ENCODE assay signal across 12 cellular contexts in genomic region chr19:55210120-55210493, GRCh38. TPM values are rescaled to one million over a fixed set of nuclear protein-coding genes. Genes with fewer than 3 reads are reported as not detected.
A peak's percentile ranks its signal among the peaks of the same experiment; 100 is the strongest.
DNase-seq lines count a peak whose midpoint lies in the region; ATAC-seq and TF ChIP-seq lines count a peak whose summit lies in the region.
"Had no signal": no experiment of that assay in that cellular context is flagged by ENCODE, and none has a peak within 500 bp of the region (broad histone marks: within the 10 kb centered on the region; RNA-seq: fewer than 3 reads in every experiment).

No MANE protein-coding gene starts in this region.

- DNase-seq in A172 (ENCODE audit: low spot score) (peak; percentile 100), HCT116 (ENCODE audit: low read depth, low spot score) (peak; percentile 88), SW480 (ENCODE audit: low spot score) (peak; percentile 81), hepatic stellate cell (ENCODE audit: low spot score) (peak; percentile 81), head of caudate nucleus (no peak), SJCRH30 (no peak)
- DNase-seq: DND-41, GOT3, immature natural killer cell, NCI-H187 treated with DMSO at 0.1 percent for 48 hours had no signal

- H3K79me2 ChIP-seq in HCT116 (ENCODE audit: insufficient read depth, low read length), result no peaks in the 10 kb centered on the region

- H4K20me1 ChIP-seq in HCT116 (ENCODE audit: insufficient read depth), result no peaks in the 10 kb centered on the region

- ATAC-seq in HCT116 (peak; percentile 46), HG03045 (IDR thresholded peaks at IDR 0.05; ENCODE audit: unreplicated experiment) (no peak), HG02885 (IDR thresholded peaks at IDR 0.05; ENCODE audit: poor library complexity, unreplicated experiment) (no peak)

- peak overlapping the region; percentile 62 for H3K4me2 ChIP-seq in HCT116 (ENCODE audit: low read length)

- POLR2A ChIA-PET in HCT116 (lab: Charles Lee), result interaction anchor here (0.7 to 2.3 kb wide), 7 partner anchors 21 to 129 kb away, joined by 3 to 7 read pairs (median 5); partner anchors contain the start of genes KMT5C, PPP6R1 and SYT5

- TF ChIP-seq CTCF in HCT116 (IDR thresholded peaks at IDR 0.05 in 2 of 3, conservative IDR thresholded peaks at IDR 0.05 in 1 of 3; ENCODE audit: borderline replicate concordance in 1 of 3, insufficient read depth in 1 of 3, low read depth in 2 of 3, low read length in 2 of 3), result no peak

- CTCF ChIA-PET in HCT116 (lab: Charles Lee), result interaction anchor here (1.3 kb wide), 1 partner anchor 21 kb away, joined by 3 read pairs; no protein-coding TSS in a partner anchor

- peak overlapping the region; percentile 38 for H3K9ac ChIP-seq in HCT116 (ENCODE audit: low read length)

- RAD21 ChIA-PET in HCT116 (lab: Charles Lee; ENCODE audit: low non-redundant PET in 1 of 2, low total read pairs in 2 of 2, uncharacterized antibody in 2 of 2, unreplicated experiment in 2 of 2), result no interaction called here

- H3K27ac ChIP-seq in HCT116 (ENCODE audit: low read depth, low read length), result peak overlapping the region; percentile 85
- H3K27ac ChIP-seq in SJCRH30, result no peak overlapping the region

- TF ChIP-seq POLR2A in HCT116 (IDR thresholded peaks at IDR 0.05; ENCODE audit: borderline replicate concordance, extremely low read depth, insufficient read depth, insufficient read length), result no peak

- H3K9me3 ChIP-seq in HCT116 (ENCODE audit: control insufficient read depth in 1 of 2, insufficient read depth in 1 of 2, low read depth in 1 of 2, low read length in 2 of 2) (no peaks in the 10 kb centered on the region), SJCRH30 (replicated peaks) (peaks cover 5% of the 10 kb centered on the region; the same call in 1 of the 2 replicates)

- H3K36me3 ChIP-seq in HCT116 (ENCODE audit: control insufficient read depth in 1 of 2, insufficient read depth in 2 of 2, low read length in 2 of 2) (no peaks in the 10 kb centered on the region), SJCRH30 (no peaks in the 10 kb centered on the region)

- intact Hi-C loops in HCT116 (cut with micrococcal nuclease), result loop anchor here (10.0 kb wide), 1 partner anchor 235 kb away; the partner anchor contains the start of gene SHISA7
- intact Hi-C loops in head of caudate nucleus (cut with DNase I), result no loop called here

- no TSS peak for BruUV-seq in HCT116 (replicated peaks; lab: Mats Ljungman, UMichigan)

- 0 out of 4 replicates have a peak overlapping the region, but pooled peaks of 1 of the 2 experiments have one; percentile 23 for H3K4me3 ChIP-seq in HCT116 (replicated peaks in 1 of 2; ENCODE audit: low read depth in 1 of 2, low read length in 2 of 2)
- no peak overlapping the region for H3K4me3 ChIP-seq in SJCRH30

- no peak for TF ChIP-seq RAD21 in HCT116 (IDR thresholded peaks at IDR 0.05; ENCODE audit: low read depth)

- no peak overlapping the region for H2AFZ ChIP-seq in HCT116 (ENCODE audit: low read depth, low read length, poor library complexity, severe bottlenecking)

- H3K27me3 ChIP-seq in HCT116 (ENCODE audit: insufficient read depth, low read length) (no peaks in the 10 kb centered on the region), SJCRH30 (no peaks in the 10 kb centered on the region)

- no peaks in the 10 kb centered on the region for H3K9me2 ChIP-seq in HCT116 (ENCODE audit: insufficient read depth)

- H3K4me1 ChIP-seq in HCT116 (ENCODE audit: control insufficient read depth in 1 of 2, insufficient read depth in 2 of 2, low read length in 2 of 2), result peaks cover 38 to 63% of the 10 kb centered on the region in 2 experiments
- peaks cover 12% of the 10 kb centered on the region for H3K4me1 ChIP-seq in SJCRH30

TF ChIP-seq in HCT116, 20 proteins besides CTCF, POLR2A, EP300 and RAD21 (continues in another document):
- TF ChIP-seq TCF7L2 (IDR thresholded peaks at IDR 0.05; ENCODE audit: borderline replicate concordance, extremely low read depth, insufficient read depth, insufficient read length) (no peak), ZNF274 (IDR thresholded peaks at IDR 0.05; ENCODE audit: low read depth, low read length) (no peak), EGR1 (IDR thresholded peaks at IDR 0.05; ENCODE audit: low read depth) (no peak), FOSL1 (IDR thresholded peaks at IDR 0.05; ENCODE audit: low read depth) (peak; percentile 86), SRF (IDR thresholded peaks at IDR 0.05; ENCODE audit: low read depth) (no peak), ZFX (IDR thresholded peaks at IDR 0.05) (no peak), POLR2AphosphoS5 (IDR thresholded peaks at IDR 0.05; ENCODE audit: low read depth, low read length) (peak; percentile 53; the same call in 1 of the 2 replicates), EZH2phosphoT487 (IDR thresholded peaks at IDR 0.05; ENCODE audit: borderline replicate concordance) (no peak), SIN3A (IDR thresholded peaks at IDR 0.05; ENCODE audit: low read depth) (peak; percentile 81), JUND (IDR thresholded peaks at IDR 0.05) (peak; percentile 88), EZH2 (IDR thresholded peaks at IDR 0.05) (no peak), MAX (IDR thresholded peaks at IDR 0.05) (peak; percentile 62), SP1 (IDR thresholded peaks at IDR 0.05; ENCODE audit: low read depth) (peak; percentile 89), YY1 (IDR thresholded peaks at IDR 0.05; ENCODE audit: extremely low read depth, insufficient replicate concordance, low read depth, low read length) (no peak), CBX3 (IDR thresholded peaks at IDR 0.05; ENCODE audit: low read depth) (peak; percentile 77), ELF1 (IDR thresholded peaks at IDR 0.05; ENCODE audit: borderline replicate concordance, low read depth) (no peak), CEBPB (IDR thresholded peaks at IDR 0.05; ENCODE audit: low read depth) (no peak)
- TF ChIP-seq, protein P1, sequence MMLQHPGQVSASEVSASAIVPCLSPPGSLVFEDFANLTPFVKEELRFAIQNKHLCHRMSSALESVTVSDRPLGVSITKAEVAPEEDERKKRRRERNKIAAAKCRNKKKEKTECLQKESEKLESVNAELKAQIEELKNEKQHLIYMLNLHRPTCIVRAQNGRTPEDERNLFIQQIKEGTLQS (IDR thresholded peaks at IDR 0.05), result no peak
- TF ChIP-seq, protein P2, sequence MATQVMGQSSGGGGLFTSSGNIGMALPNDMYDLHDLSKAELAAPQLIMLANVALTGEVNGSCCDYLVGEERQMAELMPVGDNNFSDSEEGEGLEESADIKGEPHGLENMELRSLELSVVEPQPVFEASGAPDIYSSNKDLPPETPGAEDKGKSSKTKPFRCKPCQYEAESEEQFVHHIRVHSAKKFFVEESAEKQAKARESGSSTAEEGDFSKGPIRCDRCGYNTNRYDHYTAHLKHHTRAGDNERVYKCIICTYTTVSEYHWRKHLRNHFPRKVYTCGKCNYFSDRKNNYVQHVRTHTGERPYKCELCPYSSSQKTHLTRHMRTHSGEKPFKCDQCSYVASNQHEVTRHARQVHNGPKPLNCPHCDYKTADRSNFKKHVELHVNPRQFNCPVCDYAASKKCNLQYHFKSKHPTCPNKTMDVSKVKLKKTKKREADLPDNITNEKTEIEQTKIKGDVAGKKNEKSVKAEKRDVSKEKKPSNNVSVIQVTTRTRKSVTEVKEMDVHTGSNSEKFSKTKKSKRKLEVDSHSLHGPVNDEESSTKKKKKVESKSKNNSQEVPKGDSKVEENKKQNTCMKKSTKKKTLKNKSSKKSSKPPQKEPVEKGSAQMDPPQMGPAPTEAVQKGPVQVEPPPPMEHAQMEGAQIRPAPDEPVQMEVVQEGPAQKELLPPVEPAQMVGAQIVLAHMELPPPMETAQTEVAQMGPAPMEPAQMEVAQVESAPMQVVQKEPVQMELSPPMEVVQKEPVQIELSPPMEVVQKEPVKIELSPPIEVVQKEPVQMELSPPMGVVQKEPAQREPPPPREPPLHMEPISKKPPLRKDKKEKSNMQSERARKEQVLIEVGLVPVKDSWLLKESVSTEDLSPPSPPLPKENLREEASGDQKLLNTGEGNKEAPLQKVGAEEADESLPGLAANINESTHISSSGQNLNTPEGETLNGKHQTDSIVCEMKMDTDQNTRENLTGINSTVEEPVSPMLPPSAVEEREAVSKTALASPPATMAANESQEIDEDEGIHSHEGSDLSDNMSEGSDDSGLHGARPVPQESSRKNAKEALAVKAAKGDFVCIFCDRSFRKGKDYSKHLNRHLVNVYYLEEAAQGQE (IDR thresholded peaks at IDR 0.05; ENCODE audit: low read depth), result no peak

RNA-seq across cellular contexts. Expression of gene PTPRH, which starts 0.8 kb away (rescaled TPM):
- 12.3 and 18.4 TPM in 2 replicates for total RNA-seq in A172 (2014; rRNA removed; shearing (Covaris generic))
- 15.9 TPM for total RNA-seq in HCT116 (2021; ENCODE audit: unreplicated experiment)
- 25.5 and 27.0 TPM in 2 replicates for polyA plus RNA-seq in HCT116 (2012)
- total RNA-seq in SJCRH30 (2014; rRNA removed; shearing (Covaris generic)), result 0.94 and 1.4 TPM in 2 replicates
- polyA plus RNA-seq: immature natural killer cell had no signal

RNA-seq across cellular contexts. Expression of gene TMEM86B, which starts 18.5 kb away (rescaled TPM):
- total RNA-seq in A172 (2014; rRNA removed; shearing (Covaris generic)), result 1.6 and 3.4 TPM in 2 replicates
- 10.6 TPM for total RNA-seq in HCT116 (2021; ENCODE audit: unreplicated experiment)
- polyA plus RNA-seq in HCT116 (2012), result 6.4 and 7.6 TPM in 2 replicates
- total RNA-seq in SJCRH30 (2014; rRNA removed; shearing (Covaris generic)), result 2.3 and 2.5 TPM in 2 replicates

RNA-seq across cellular contexts. Expression of gene SYT5, which starts 30.0 kb away (rescaled TPM):
- total RNA-seq in A172 (2014; rRNA removed; shearing (Covaris generic)), result 0.09 and 1.8 TPM in 2 replicates
- 2.3 TPM for total RNA-seq in HCT116 (2021; ENCODE audit: unreplicated experiment)
- polyA plus RNA-seq in HCT116 (2012), result 0.75 and 1.8 TPM in 2 replicates
- total RNA-seq in SJCRH30 (2014; rRNA removed; shearing (Covaris generic)), result 0.36 TPM in 1 of 2 replicates, not detected in the other

RNA-seq across cellular contexts. Expression of gene DNAAF3, which starts 43.7 kb away (rescaled TPM):
- 10.6 and 15.6 TPM in 2 replicates for total RNA-seq in A172 (2014; rRNA removed; shearing (Covaris generic))
- 52.8 TPM for total RNA-seq in HCT116 (2021; ENCODE audit: unreplicated experiment)
- polyA plus RNA-seq in HCT116 (2012), result 34.3 and 47.5 TPM in 2 replicates
- 9.1 and 14.0 TPM in 2 replicates for total RNA-seq in SJCRH30 (2014; rRNA removed; shearing (Covaris generic))
- polyA plus RNA-seq: immature natural killer cell had no signal

RNA-seq across cellular contexts. Expression of gene PPP6R1, which starts 48.7 kb away (rescaled TPM):
- total RNA-seq in A172 (2014; rRNA removed; shearing (Covaris generic)), result 73.6 and 80.1 TPM in 2 replicates
- total RNA-seq in HCT116 (2021; ENCODE audit: unreplicated experiment), result 96.7 TPM
- polyA plus RNA-seq in HCT116 (2012), result 67.9 and 75.2 TPM in 2 replicates
- total RNA-seq in SJCRH30 (2014; rRNA removed; shearing (Covaris generic)), result 39.5 and 44.9 TPM in 2 replicates

Comparison
In these comparisons a context has a peak if more than half of its experiments do, and no peak if none do; other contexts are left out.
1. DNase-seq: peak in A172 (single experiment), HCT116 (single experiment), SW480 (single experiment) and hepatic stellate cell (single experiment); none in head of caudate nucleus (0 of 42) and SJCRH30 (0 of 2).